ENCODE assay signal across 23 cellular contexts in the genomic region with DNA sequence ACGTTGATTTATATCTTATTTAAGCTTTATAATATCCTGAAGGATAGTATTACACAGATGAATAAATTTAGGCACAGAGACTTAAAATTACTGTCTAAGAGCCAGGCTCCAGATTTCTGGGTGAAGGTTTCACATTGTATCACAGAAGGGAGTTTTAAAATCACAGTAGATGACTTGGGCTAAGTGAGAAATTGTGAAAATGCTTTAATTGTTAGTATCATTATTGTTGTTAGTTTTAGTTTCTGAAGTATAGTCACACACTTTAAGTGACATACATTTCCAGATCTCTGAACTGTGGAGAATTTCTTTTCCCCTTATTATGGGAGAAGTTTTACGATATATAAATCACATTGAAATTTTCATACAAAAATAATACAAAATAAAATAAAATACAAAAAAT.
DNase-seq lines count a peak whose midpoint lies in the region; ATAC-seq and TF ChIP-seq lines count a peak whose summit lies in the region.
"Had no signal": no experiment of that assay in that cellular context is flagged by ENCODE, and none has a peak within 500 bp of the region (broad histone marks: within the 10 kb centered on the region; RNA-seq: fewer than 3 reads in every experiment).

No MANE protein-coding gene starts in this region.

- peaks cover 19% of the 10 kb centered on the region for H3K4me1 Mint-ChIP-seq in activated CD4-positive, alpha-beta T cell treated with anti-CD3 and anti-CD28 coated beads for 36 hours

- peak; percentile 40 for ATAC-seq in activated CD4-positive, alpha-beta T cell treated with anti-CD3 and anti-CD28 coated beads for 36 hours
- ATAC-seq in GM21447 (IDR thresholded peaks at IDR 0.05; ENCODE audit: unreplicated experiment): no peak
- ATAC-seq: effector memory CD8-positive, alpha-beta T cell had no signal

- CTCF ChIA-PET in activated CD4-positive, alpha-beta T cell treated with anti-CD3 and anti-CD28 coated beads for 36 hours (lab: Charles Lee): interaction anchor here (0.6 to 1.7 kb wide), 7 partner anchors 11 to 300 kb away, joined by 3 to 8 read pairs (median 3); no protein-coding TSS in a partner anchor

- H3K27ac Mint-ChIP-seq in activated CD4-positive, alpha-beta T cell treated with anti-CD3 and anti-CD28 coated beads for 36 hours: no peak overlapping the region
- H3K27ac Mint-ChIP-seq: effector memory CD8-positive, alpha-beta T cell had no signal

- peaks cover 72% of the 10 kb centered on the region for H3K79me2 ChIP-seq in osteoblast (ENCODE audit: insufficient read depth, low read length)

- intact Hi-C loops in activated CD4-positive, alpha-beta T cell treated with anti-CD3 and anti-CD28 coated beads for 36 hours (cut with DNase I, micrococcal nuclease): loop anchor here in 1 of 2 experiments (10.0 kb wide), 1 partner anchor 615 kb away; no protein-coding TSS in a partner anchor
- intact Hi-C loops in dorsolateral prefrontal cortex (cut with DNase I): loop anchor here (10.0 kb wide), 2 partner anchors 435 to 545 kb away; no protein-coding TSS in a partner anchor
- intact Hi-C loops in vagina (cut with DNase I): loop anchor here (5.0 to 10.0 kb wide), 2 partner anchors 83 to 295 kb away; no protein-coding TSS in a partner anchor
- intact Hi-C loops in lower leg skin (cut with DNase I; ENCODE audit: low total_unique reads): loop anchor here (10.0 kb wide), 1 partner anchor 85 kb away; no protein-coding TSS in a partner anchor

- H3K27me3 Mint-ChIP-seq in activated CD4-positive, alpha-beta T cell treated with anti-CD3 and anti-CD28 coated beads for 36 hours: peaks cover 8% of the 10 kb centered on the region

- no peaks in the 10 kb centered on the region for H3K36me3 Mint-ChIP-seq in activated CD4-positive, alpha-beta T cell treated with anti-CD3 and anti-CD28 coated beads for 36 hours (ENCODE audit: low read depth)

- H3K9me3 ChIP-seq in osteoblast (ENCODE audit: low read depth, low read length) (no peaks in the 10 kb centered on the region), vagina (no peaks in the 10 kb centered on the region)
- H3K9me3 ChIP-seq: BE2C had no signal

- no peaks in the 10 kb centered on the region for H3K27me3 ChIP-seq in dorsolateral prefrontal cortex
- H3K27me3 ChIP-seq in osteoblast (ENCODE audit: insufficient read depth, low read length): no peaks in the 10 kb centered on the region
- no peaks in the 10 kb centered on the region for H3K27me3 ChIP-seq in vagina
- H3K27me3 ChIP-seq: BE2C, hepatocyte had no signal

- TF ChIP-seq CTCF in dorsolateral prefrontal cortex (IDR thresholded peaks at IDR 0.05 in 54 of 56, conservative IDR thresholded peaks at IDR 0.05 in 2 of 56; ENCODE audit: low read depth in 1 of 56, partially characterized antibody in 56 of 56) (no peak), osteoblast (IDR thresholded peaks at IDR 0.05; ENCODE audit: extremely low read depth, low read depth, low read length) (no peak), vagina (IDR thresholded peaks at IDR 0.05) (no peak), lower leg skin (IDR thresholded peaks at IDR 0.05) (no peak)

- no peak for DNase-seq in activated CD4-positive, alpha-beta T cell treated with anti-CD3 and anti-CD28 coated beads for 36 hours
- no peak for DNase-seq in activated CD4-positive, alpha-beta T cell treated with anti-CD3 and anti-CD28 coated beads, Interleukin-2, amount 50 U/mL, for 48 hours
- DNase-seq in dorsolateral prefrontal cortex (no peak), osteoblast (ENCODE audit: insufficient read length, low spot score, missing footprints) (no peak), vagina (ENCODE audit: extremely low spot score in 2 of 2) (no peak), lower leg skin (ENCODE audit: low spot score in 2 of 2) (no peak), NCI-H748 treated with DMSO at 0.1 percent for 48 hours (lab: John Stamatoyannopoulos, UW) (no peak)
- DNase-seq: activated effector memory CD4-positive, alpha-beta T cell treated with Interleukin-2 at 50 U/mL for 16 hours; amygdala; BE2C; Calu3; central memory CD4-positive, alpha-beta T cell; effector memory CD8-positive, alpha-beta T cell; islet precursor cell; NCI-H1436 treated with DMSO at 0.1 percent for 48 hours; NCI-H82; stimulated activated naive CD4-positive, alpha-beta T cell treated with Interleukin-2 at 50 U/mL for 16 hours; T-helper 9 cell had no signal

- H3K4me3 ChIP-seq in dorsolateral prefrontal cortex (no peak overlapping the region), osteoblast (ENCODE audit: insufficient read depth, low read length) (no peak overlapping the region), vagina (no peak overlapping the region), lower leg skin (ENCODE audit: low read depth, poor library complexity, severe bottlenecking) (no peak overlapping the region)
- H3K4me3 ChIP-seq: hepatocyte, SK-N-MC had no signal

- H3K27ac ChIP-seq in dorsolateral prefrontal cortex (peak overlapping the region in 37 of 59 donors; percentile 1 to 98 (median 94)), osteoblast (ENCODE audit: low read depth, low read length) (peak overlapping the region; percentile 96), vagina (peak overlapping the region; percentile 42)
- H3K27ac ChIP-seq: 22Rv1, SK-N-MC had no signal

- 80 to 83% methylated on average over 2 of the region's 2 CpGs for WGBS in lower leg skin, 2 donors

- H2AFZ ChIP-seq in osteoblast (ENCODE audit: low read length): no peak overlapping the region
- H2AFZ ChIP-seq: hepatocyte had no signal

- peaks cover 21% of the 10 kb centered on the region for H4K20me1 ChIP-seq in osteoblast (ENCODE audit: insufficient read depth, low read length)

- no peaks in the 10 kb centered on the region for H3K9me3 Mint-ChIP-seq in activated CD4-positive, alpha-beta T cell treated with anti-CD3 and anti-CD28 coated beads for 36 hours (ENCODE audit: low read depth)
- H3K9me3 Mint-ChIP-seq: effector memory CD8-positive, alpha-beta T cell; neural crest cell had no signal

- no peak overlapping the region for H3K4me3 Mint-ChIP-seq in activated CD4-positive, alpha-beta T cell treated with anti-CD3 and anti-CD28 coated beads for 36 hours
- H3K4me3 Mint-ChIP-seq: effector memory CD8-positive, alpha-beta T cell; neural crest cell had no signal

- no peak for TF ChIP-seq POLR2A in vagina (IDR thresholded peaks at IDR 0.05)
- no peak for TF ChIP-seq POLR2A in lower leg skin (IDR thresholded peaks at IDR 0.05)

- peaks cover 56% of the 10 kb centered on the region for H3K4me1 ChIP-seq in osteoblast (ENCODE audit: insufficient read depth, low read length)
- peaks cover 66% of the 10 kb centered on the region for H3K4me1 ChIP-seq in vagina
- H3K4me1 ChIP-seq: BE2C had no signal

- POLR2A ChIA-PET in activated CD4-positive, alpha-beta T cell treated with anti-CD3 and anti-CD28 coated beads for 36 hours (lab: Charles Lee): no interaction called here

- no peak overlapping the region for H3K4me2 ChIP-seq in osteoblast (ENCODE audit: insufficient read depth, low read length)

- H3K36me3 ChIP-seq in osteoblast (ENCODE audit: insufficient read depth, low read length) (no peaks in the 10 kb centered on the region), vagina (no peaks in the 10 kb centered on the region)
- H3K36me3 ChIP-seq: BE2C had no signal

Comparison
In these comparisons a context has a peak if more than half of its experiments do, and no peak if none do; other contexts are left out.
1. H3K27ac ChIP-seq: peak in every context shown above with its lines; median percentile 96 in osteoblast; 94 in dorsolateral prefrontal cortex; 42 in vagina.